ENCODE assay signal across 25 cellular contexts in genomic region chr19:36103040-36103626, GRCh38. TPM values are rescaled to one million over a fixed set of nuclear protein-coding genes. Genes with fewer than 3 reads are reported as not detected.
DNase-seq lines count a peak whose midpoint lies in the region; ATAC-seq, FAIRE-seq and TF ChIP-seq lines count a peak whose summit lies in the region.
"Had no signal": no experiment of that assay in that cellular context is flagged by ENCODE, and none has a peak within 500 bp of the region (broad histone marks: within the 10 kb centered on the region; RNA-seq: fewer than 3 reads in every experiment).

No MANE protein-coding gene starts in this region.

- no peak for TF ChIP-seq EP300 in H1 (IDR thresholded peaks at IDR 0.05; ENCODE audit: borderline replicate concordance in 1 of 2, low read depth in 2 of 2, low read length in 2 of 2)

- H3K79me2 ChIP-seq in H1 (ENCODE audit: control insufficient read depth in 1 of 2, insufficient read depth in 2 of 2, low read length in 2 of 2) = no peaks in the 10 kb centered on the region

- H3K79me1 ChIP-seq in H1 (ENCODE audit: low read depth, low read length) = no peaks in the 10 kb centered on the region

- no peak overlapping the region for H2BK20ac ChIP-seq in H1 (ENCODE audit: low read length)

- POLR2A ChIA-PET in H1 (lab: Charles Lee; ENCODE audit: partially characterized antibody) = interaction anchor here (1.3 to 4.4 kb wide), 6 partner anchors 8 to 49 kb away, joined by 3 to 18 read pairs (median 5); partner anchors contain the start of genes OVOL3, POLR2I, TBCB and THAP8

- WGBS in H1 (ENCODE audit: extremely low coverage in 1 of 2, insufficient coverage in 1 of 2, insufficient read length in 1 of 2, insufficient replicate concordance in 2 of 2, low coverage in 1 of 2, low lambda C conversion rate in 2 of 2, missing lambda C conversion rate in 1 of 2), 2 experiments = 86% methylated on average over 20 of the region's 24 CpGs; no CpG with 5 or more reads in 1 of the 2 experiments

- H3K27ac Mint-ChIP-seq in stimulated activated naive B cell treated with anti-CD40 and anti-IgM and Interleukin-4, amounts not matched to agents 10 μg/mL and 1 μg/mL and 100 μg/mL, for 72 hours = peak overlapping the region; percentile 5
- H3K27ac Mint-ChIP-seq: GM23338, IgD-negative memory B cell had no signal

- no peaks in the 10 kb centered on the region for H3K23me2 ChIP-seq in H1 (ENCODE audit: low read depth, low read length)

- H2BK120ac ChIP-seq in H1 (replicated peaks; ENCODE audit: low read depth, low read length) = no peak overlapping the region

- TF ChIP-seq POLR2A in H1 (IDR thresholded peaks at IDR 0.05; ENCODE audit: control extremely low read depth in 1 of 2, low read depth in 2 of 2, low read length in 2 of 2) = no peak

- H3K36me3 Mint-ChIP-seq in stimulated activated naive B cell treated with anti-CD40 and anti-IgM and Interleukin-4, amounts not matched to agents 10 μg/mL and 1 μg/mL and 100 μg/mL, for 72 hours = peaks cover 10 to 27% of the 10 kb centered on the region in 2 donors

- H3K27me3 ChIP-seq in left ventricle myocardium inferior (ENCODE audit: low read depth) (no peaks in the 10 kb centered on the region), H1 (replicated peaks in 1 of 4; ENCODE audit: control insufficient read depth in 3 of 4, extremely low read depth in 1 of 4, insufficient read depth in 3 of 4, low read length in 3 of 4) (no peaks in the 10 kb centered on the region), MG63 (no peaks in the 10 kb centered on the region)

- H4K20me1 ChIP-seq in H1 (replicated peaks in 1 of 2; ENCODE audit: control insufficient read depth in 1 of 2, insufficient read depth in 2 of 2, low read length in 2 of 2) = peaks cover 0 to 3% of the 10 kb centered on the region in 2 experiments

- no peak for ATAC-seq in left cardiac atrium
- ATAC-seq in stimulated activated naive B cell treated with anti-CD40 and anti-IgM and Interleukin-4, amounts not matched to agents 10 μg/mL and 1 μg/mL and 100 μg/mL, for 72 hours (replicated peaks) = no peak
- ATAC-seq in sciatic nerve = no peak
- ATAC-seq: GM23338 had no signal

- no peaks in the 10 kb centered on the region for H3K27me3 Mint-ChIP-seq in stimulated activated naive B cell treated with anti-CD40 and anti-IgM and Interleukin-4, amounts not matched to agents 10 μg/mL and 1 μg/mL and 100 μg/mL, for 72 hours
- H3K27me3 Mint-ChIP-seq: CD8-positive, alpha-beta memory T cell; IgD-negative memory B cell had no signal

- intact Hi-C loops in left ventricle myocardium inferior (cut with micrococcal nuclease) = no loop called here
- intact Hi-C loops in left cardiac atrium (cut with DNase I) = no loop called here
- intact Hi-C loops in sciatic nerve (cut with DNase I) = no loop called here

- H3K14ac ChIP-seq in H1 (ENCODE audit: insufficient read length) = no peak overlapping the region

- H3K4me1 ChIP-seq in left ventricle myocardium inferior (peaks cover 62% of the 10 kb centered on the region), H1 (replicated peaks in 1 of 4; ENCODE audit: control insufficient read depth in 3 of 4, insufficient read depth in 4 of 4, low read length in 3 of 4) (peaks cover 0 to 3% (median under 1%) of the 10 kb centered on the region in 4 experiments; a peak in 3 of 7 replicates)

- no peak overlapping the region for H2BK15ac ChIP-seq in H1 (ENCODE audit: low read length)

- H3K9ac ChIP-seq in H1 (replicated peaks in 1 of 4; ENCODE audit: extremely low read depth in 1 of 4, low read depth in 3 of 4, low read length in 3 of 4) = no peak overlapping the region

- H2AK5ac ChIP-seq in H1 (ENCODE audit: low read depth, low read length) = no peak overlapping the region

- no peak overlapping the region for H3K4me3 Mint-ChIP-seq in stimulated activated naive B cell treated with anti-CD40 and anti-IgM and Interleukin-4, amounts not matched to agents 10 μg/mL and 1 μg/mL and 100 μg/mL, for 72 hours
- H3K4me3 Mint-ChIP-seq: CD8-positive, alpha-beta memory T cell; GM23338; IgD-negative memory B cell had no signal

- no peak overlapping the region for H2BK5ac ChIP-seq in H1 (ENCODE audit: low read depth, low read length)

- peaks cover 32% of the 10 kb centered on the region for H3K36me3 ChIP-seq in left ventricle myocardium inferior
- peaks cover 13 to 57% (median 45%) of the 10 kb centered on the region in 4 experiments for H3K36me3 ChIP-seq in H1 (ENCODE audit: control insufficient read depth in 2 of 4, insufficient read depth in 4 of 4, low read length in 3 of 4)
- H3K36me3 ChIP-seq in MG63 = peaks cover 57% of the 10 kb centered on the region

- TF ChIP-seq CTCF in left ventricle myocardium inferior (IDR thresholded peaks at IDR 0.05; ENCODE audit: borderline replicate concordance) (no peak), H1 (IDR thresholded peaks at IDR 0.05; ENCODE audit: control extremely low read depth in 1 of 3, insufficient read depth in 1 of 3, low read depth in 1 of 3, low read length in 3 of 3) (no peak)

- no peak overlapping the region for H3K4ac ChIP-seq in H1 (replicated peaks; ENCODE audit: insufficient read length, low read depth, low read length)

- H3K56ac ChIP-seq in H1 (replicated peaks; ENCODE audit: insufficient read length, low read depth, low read length) = no peak overlapping the region

- no peak overlapping the region for H3K18ac ChIP-seq in H1 (ENCODE audit: extremely low read depth, low read length)

- H4K91ac ChIP-seq in H1 (replicated peaks; ENCODE audit: insufficient read length, low read length) = no peak overlapping the region

- CTCF ChIA-PET in H1 (lab: Charles Lee; ENCODE audit: partially characterized antibody) = interaction anchor here (1.0 kb wide), 1 partner anchor 37 kb away, joined by 4 read pairs; no protein-coding TSS in a partner anchor

- no peak overlapping the region for H3K4me2 ChIP-seq in H1 (ENCODE audit: insufficient read depth in 1 of 2, low read depth in 2 of 2, low read length in 2 of 2)
- H3K4me2 ChIP-seq: GM23338 had no signal

- H3K9me3 ChIP-seq in left ventricle myocardium inferior (replicated peaks) (no peaks in the 10 kb centered on the region), H1 (ENCODE audit: insufficient read depth in 2 of 2, low read depth in 1 of 2, low read length in 1 of 2) (no peaks in the 10 kb centered on the region), MG63 (no peaks in the 10 kb centered on the region)

- no peak overlapping the region for H2AFZ ChIP-seq in H1 (ENCODE audit: low read length)
- H2AFZ ChIP-seq: GM23338 had no signal

- no peak overlapping the region for H3K4me3 ChIP-seq in left ventricle myocardium inferior
- H3K4me3 ChIP-seq in H1 (ENCODE audit: extremely low read depth in 1 of 4, insufficient read depth in 2 of 4, low read depth in 3 of 4, low read length in 4 of 4) = no peak overlapping the region
- no peak overlapping the region for H3K4me3 ChIP-seq in MG63
- H3K4me3 ChIP-seq: GM23338 had no signal

- H3K4me1 Mint-ChIP-seq in stimulated activated naive B cell treated with anti-CD40 and anti-IgM and Interleukin-4, amounts not matched to agents 10 μg/mL and 1 μg/mL and 100 μg/mL, for 72 hours = peaks cover 0 to 1% of the 10 kb centered on the region in 2 donors
- H3K4me1 Mint-ChIP-seq: CD8-positive, alpha-beta memory T cell had no signal

- no peak for DNase-seq in left ventricle myocardium inferior
- no peak for DNase-seq in left cardiac atrium
- no peak for DNase-seq in H1 (ENCODE audit: low read depth in 1 of 2, low spot score in 2 of 2)
- no peak for DNase-seq in stimulated activated naive B cell treated with anti-CD40 and anti-IgM and Interleukin-4, amounts not matched to agents 10 μg/mL and 1 μg/mL and 100 μg/mL, for 72 hours
- no peak for DNase-seq in MG63
- DNase-seq in sciatic nerve (ENCODE audit: low spot score) = no peak
- DNase-seq: CD8-positive, alpha-beta memory T cell; HCEC 1CT; Karpas-422; NCI-H1694; NCI-H2081; NCI-H2171; NCI-H345; NCI-H524; NCI-H774; NK-92 treated with Interleukin-12 subunit alpha and Interleukin-12 subunit beta, amount 100 ng/mL, for 24 hours; SHP77 treated with DMSO at 0.1 percent for 48 hours had no signal

- H4K5ac ChIP-seq in H1 (ENCODE audit: insufficient read length, low read depth, low read length) = no peak overlapping the region

- H3K23ac ChIP-seq in H1 (ENCODE audit: insufficient read length) = no peak overlapping the region

- peak overlapping the region; percentile 1; the same call in 1 of the 2 replicates for H4K8ac ChIP-seq in H1 (ENCODE audit: extremely low read depth, insufficient read depth, low read length)

- TF ChIP-seq RAD21 in H1 (IDR thresholded peaks at IDR 0.05 in 1 of 2, conservative IDR thresholded peaks at IDR 0.05 in 1 of 2; ENCODE audit: low read depth in 2 of 2, low read length in 2 of 2) = no peak

- no peaks in the 10 kb centered on the region for H3K9me3 Mint-ChIP-seq in stimulated activated naive B cell treated with anti-CD40 and anti-IgM and Interleukin-4, amounts not matched to agents 10 μg/mL and 1 μg/mL and 100 μg/mL, for 72 hours
- H3K9me3 Mint-ChIP-seq: CD8-positive, alpha-beta memory T cell; GM23338; IgD-negative memory B cell had no signal

- no peak overlapping the region for H2BK12ac ChIP-seq in H1 (ENCODE audit: low read depth, low read length)

- peak overlapping the region; percentile 16 for H3K27ac ChIP-seq in left ventricle myocardium inferior (replicated peaks)
- no peak overlapping the region for H3K27ac ChIP-seq in H1 (ENCODE audit: low read depth, low read length)
- H3K27ac ChIP-seq: C4-2B had no signal

- no peak for FAIRE-seq in H1 (lab: Jason Lieb, UNC)
- FAIRE-seq: G401.6, GM12892, GM18507 had no signal

RNA-seq across cellular contexts. Expression of gene OVOL3, which starts 7.8 kb away (rescaled TPM):
- total RNA-seq in left ventricle myocardium inferior (not detected), left cardiac atrium (not detected), sciatic nerve (not detected)
- not detected in 2 replicates for total RNA-seq in H1 (2021; fragmentation: NEBNext Ultra II Directional; extraction: Animal tissue kit (Norgen Biotek cat#: 25700))
- 0.31 and 0.45 TPM in 2 replicates for polyA plus RNA-seq in H1 (2011; rRNA removed)
- not detected for polyA plus RNA-seq in H1 (2011; cell fraction: cytosol; rRNA removed)
- 0.60 TPM for polyA plus RNA-seq in H1 (2011; cell fraction: nucleus; rRNA removed)
- polyA plus RNA-seq in H1 (2012, experiment 1 of 2) = not detected in 4 replicates
- polyA plus RNA-seq in H1 (2012, experiment 2 of 2) = not detected
- not detected for polyA plus RNA-seq in H1 (2013, experiment 1 of 2)
- polyA plus RNA-seq in H1 (2013, experiment 2 of 2) = not detected
- polyA minus RNA-seq in H1 (2011; rRNA and poly(A)+ RNA removed) = not detected in 2 replicates
- polyA minus RNA-seq in H1 (2011; cell fraction: cytosol; rRNA and poly(A)+ RNA removed) = not detected
- not detected for polyA minus RNA-seq in H1 (2011; cell fraction: nucleus; rRNA and poly(A)+ RNA removed)
- not detected in 2 replicates for total RNA-seq in MG63 (2014; rRNA removed; shearing (Covaris generic); ENCODE audit: low replicate concordance)
- total RNA-seq: A172; CD8-positive, alpha-beta memory T cell; Daoy; GM23338 had no signal
- polyA plus RNA-seq: CD8-positive, alpha-beta memory T cell; GM23338; IgD-negative memory B cell had no signal

RNA-seq across cellular contexts. Expression of gene POLR2I, which starts 11.5 kb away (rescaled TPM):
- 130 TPM for total RNA-seq in left ventricle myocardium inferior
- 100 to 1,000 TPM in 1 of 2 donors, 10 to 100 TPM in 1; 92.6 to 104 TPM for total RNA-seq in left cardiac atrium
- 149 and 150 TPM in 2 replicates for total RNA-seq in H1 (2021; fragmentation: NEBNext Ultra II Directional; extraction: Animal tissue kit (Norgen Biotek cat#: 25700))
- 143 and 250 TPM in 2 replicates for polyA plus RNA-seq in H1 (2011; rRNA removed)
- 172 TPM for polyA plus RNA-seq in H1 (2011; cell fraction: cytosol; rRNA removed)
- 280 TPM for polyA plus RNA-seq in H1 (2011; cell fraction: nucleus; rRNA removed)
- 138 to 369 TPM (median 317 TPM) in 4 replicates for polyA plus RNA-seq in H1 (2012, experiment 1 of 2)
- polyA plus RNA-seq in H1 (2012, experiment 2 of 2) = 417 TPM
- polyA plus RNA-seq in H1 (2013, experiment 1 of 2) = 238 TPM
- polyA plus RNA-seq in H1 (2013, experiment 2 of 2) = 265 TPM
- 126 and 159 TPM in 2 replicates for polyA minus RNA-seq in H1 (2011; rRNA and poly(A)+ RNA removed)
- polyA minus RNA-seq in H1 (2011; cell fraction: cytosol; rRNA and poly(A)+ RNA removed) = 215 TPM
- 57.8 TPM for polyA minus RNA-seq in H1 (2011; cell fraction: nucleus; rRNA and poly(A)+ RNA removed)
- 94.2 and 101 TPM in 2 replicates for total RNA-seq in MG63 (2014; rRNA removed; shearing (Covaris generic); ENCODE audit: low replicate concordance)
- 60.5 TPM for total RNA-seq in sciatic nerve

RNA-seq across cellular contexts. Expression of gene TBCB, which starts 12.1 kb away (rescaled TPM):
- total RNA-seq in left ventricle myocardium inferior (94.9 TPM), left cardiac atrium (10 to 100 TPM; 81.2 to 85.0 TPM), sciatic nerve (173 TPM)
- total RNA-seq in H1 (2021; fragmentation: NEBNext Ultra II Directional; extraction: Animal tissue kit (Norgen Biotek cat#: 25700)) = 153 and 168 TPM in 2 replicates
- polyA plus RNA-seq in H1 (2011; rRNA removed) = 286 and 367 TPM in 2 replicates
- polyA plus RNA-seq in H1 (2011; cell fraction: cytosol; rRNA removed) = 316 TPM
- 258 TPM for polyA plus RNA-seq in H1 (2011; cell fraction: nucleus; rRNA removed)
- polyA plus RNA-seq in H1 (2012, experiment 1 of 2) = 202 to 279 TPM (median 267 TPM) in 4 replicates
- polyA plus RNA-seq in H1 (2012, experiment 2 of 2) = 201 TPM
- polyA plus RNA-seq in H1 (2013, experiment 1 of 2) = 197 TPM
- polyA plus RNA-seq in H1 (2013, experiment 2 of 2) = 204 TPM
- 134 and 157 TPM in 2 replicates for polyA minus RNA-seq in H1 (2011; rRNA and poly(A)+ RNA removed)
- polyA minus RNA-seq in H1 (2011; cell fraction: cytosol; rRNA and poly(A)+ RNA removed) = 85.0 TPM
- polyA minus RNA-seq in H1 (2011; cell fraction: nucleus; rRNA and poly(A)+ RNA removed) = 60.8 TPM
- 453 and 520 TPM in 2 replicates for total RNA-seq in MG63 (2014; rRNA removed; shearing (Covaris generic); ENCODE audit: low replicate concordance)

RNA-seq across cellular contexts. Expression of gene CAPNS1, which starts 36.7 kb away (rescaled TPM):
- total RNA-seq in left ventricle myocardium inferior (767 TPM), left cardiac atrium (100 to 1,000 TPM; 614 TPM), sciatic nerve (534 TPM)
- total RNA-seq in H1 (2021; fragmentation: NEBNext Ultra II Directional; extraction: Animal tissue kit (Norgen Biotek cat#: 25700)) = 382 and 386 TPM in 2 replicates
- 438 and 448 TPM in 2 replicates for polyA plus RNA-seq in H1 (2011; rRNA removed)
- polyA plus RNA-seq in H1 (2011; cell fraction: cytosol; rRNA removed) = 311 TPM
- polyA plus RNA-seq in H1 (2011; cell fraction: nucleus; rRNA removed) = 321 TPM
- 410 to 468 TPM (median 461 TPM) in 4 replicates for polyA plus RNA-seq in H1 (2012, experiment 1 of 2)
- 404 TPM for polyA plus RNA-seq in H1 (2012, experiment 2 of 2)
- polyA plus RNA-seq in H1 (2013, experiment 1 of 2) = 301 TPM
- 319 TPM for polyA plus RNA-seq in H1 (2013, experiment 2 of 2)
- 347 and 394 TPM in 2 replicates for polyA minus RNA-seq in H1 (2011; rRNA and poly(A)+ RNA removed)
- 167 TPM for polyA minus RNA-seq in H1 (2011; cell fraction: cytosol; rRNA and poly(A)+ RNA removed)
- polyA minus RNA-seq in H1 (2011; cell fraction: nucleus; rRNA and poly(A)+ RNA removed) = 90.7 TPM
- total RNA-seq in MG63 (2014; rRNA removed; shearing (Covaris generic); ENCODE audit: low replicate concordance) = 415 and 505 TPM in 2 replicates

RNA-seq across cellular contexts. Expression of gene WDR62, which starts 48.4 kb away (rescaled TPM):
- total RNA-seq in left ventricle myocardium inferior (17.7 TPM), left cardiac atrium (10 to 100 TPM in 1 of 2 donors, 1 to 10 TPM in 1; 4.4 to 18.1 TPM), sciatic nerve (1.2 TPM)
- total RNA-seq in H1 (2021; fragmentation: NEBNext Ultra II Directional; extraction: Animal tissue kit (Norgen Biotek cat#: 25700)) = 39.5 and 39.8 TPM in 2 replicates
- polyA plus RNA-seq in H1 (2011; rRNA removed) = 28.2 and 39.9 TPM in 2 replicates
- polyA plus RNA-seq in H1 (2011; cell fraction: cytosol; rRNA removed) = 18.4 TPM
- polyA plus RNA-seq in H1 (2011; cell fraction: nucleus; rRNA removed) = 85.8 TPM
- polyA plus RNA-seq in H1 (2012, experiment 1 of 2) = 23.9 to 35.6 TPM (median 32.4 TPM) in 4 replicates
- polyA plus RNA-seq in H1 (2012, experiment 2 of 2) = 23.6 TPM
- polyA plus RNA-seq in H1 (2013, experiment 1 of 2) = 20.0 TPM
- polyA plus RNA-seq in H1 (2013, experiment 2 of 2) = 18.7 TPM
- 46.8 and 48.3 TPM in 2 replicates for polyA minus RNA-seq in H1 (2011; rRNA and poly(A)+ RNA removed)
- 21.9 TPM for polyA minus RNA-seq in H1 (2011; cell fraction: cytosol; rRNA and poly(A)+ RNA removed)
- 34.6 TPM for polyA minus RNA-seq in H1 (2011; cell fraction: nucleus; rRNA and poly(A)+ RNA removed)
- 2.5 and 6.1 TPM in 2 replicates for total RNA-seq in MG63 (2014; rRNA removed; shearing (Covaris generic); ENCODE audit: low replicate concordance)
